ENCODE assay signal across 16 cellular contexts in genomic region chr6:122736166-122736565, GRCh38. TPM values are rescaled to one million over a fixed set of nuclear protein-coding genes. Genes with fewer than 3 reads are reported as not detected.
A peak's percentile ranks its signal among the peaks of the same experiment; 100 is the strongest.
DNase-seq lines count a peak whose midpoint lies in the region; ATAC-seq and TF ChIP-seq lines count a peak whose summit lies in the region.
"Had no signal": no experiment of that assay in that cellular context is flagged by ENCODE, and none has a peak within 500 bp of the region (broad histone marks: within the 10 kb centered on the region; RNA-seq: fewer than 3 reads in every experiment).

No MANE protein-coding gene starts in this region.

- TF ChIP-seq CTCF in esophagus squamous epithelium (IDR thresholded peaks at IDR 0.05): no peak

- POLR2A ChIA-PET in activated CD4-positive, alpha-beta T cell treated with anti-CD3 and anti-CD28 coated beads, Interleukin-2, amount 10 ng/mL, durations not matched to agents 7 days and 5 days (lab: Charles Lee): no interaction called here

- H3K4me1 ChIP-seq in esophagus squamous epithelium: peaks cover 0 to 25% (median 5%) of the 10 kb centered on the region in 3 donors

- H3K9me3 ChIP-seq in esophagus squamous epithelium: no peaks in the 10 kb centered on the region
- H3K9me3 ChIP-seq: tibial nerve had no signal

- no peak overlapping the region for H3K27ac Mint-ChIP-seq in activated CD4-positive, alpha-beta T cell treated with anti-CD3 and anti-CD28 coated beads, Interleukin-2, amount 10 ng/mL, durations not matched to agents 7 days and 5 days
- H3K27ac Mint-ChIP-seq: activated naive CD8-positive, alpha-beta T cell treated with anti-CD3 and anti-CD28 coated beads, Interleukin-2, amount 50 U/mL, for 24 hours had no signal

- H3K36me3 Mint-ChIP-seq in activated CD4-positive, alpha-beta T cell treated with anti-CD3 and anti-CD28 coated beads, Interleukin-2, amount 10 ng/mL, durations not matched to agents 7 days and 5 days (ENCODE audit: low read depth): no peaks in the 10 kb centered on the region

- WGBS in esophagus squamous epithelium, 2 donors: 30 to 50% methylated on average over 4 of the region's 4 CpGs

- no peak for TF ChIP-seq POLR2A in esophagus squamous epithelium (IDR thresholded peaks at IDR 0.05)

- H3K27ac ChIP-seq in esophagus squamous epithelium: peak overlapping the region in 3 of 4 donors; percentile 56 to 75 (median 59)

- intact Hi-C loops in esophagus squamous epithelium (cut with DNase I): no loop called here

- no peaks in the 10 kb centered on the region for H3K9me3 Mint-ChIP-seq in activated CD4-positive, alpha-beta T cell treated with anti-CD3 and anti-CD28 coated beads, Interleukin-2, amount 10 ng/mL, durations not matched to agents 7 days and 5 days
- H3K9me3 Mint-ChIP-seq: activated naive CD8-positive, alpha-beta T cell treated with anti-CD3 and anti-CD28 coated beads, Interleukin-2, amount 50 U/mL, for 24 hours had no signal

- CTCF ChIA-PET in activated CD4-positive, alpha-beta T cell treated with anti-CD3 and anti-CD28 coated beads, Interleukin-2, amount 10 ng/mL, durations not matched to agents 7 days and 5 days (lab: Charles Lee): no interaction called here

- H3K4me3 ChIP-seq in esophagus squamous epithelium: no peak overlapping the region
- H3K4me3 ChIP-seq: tibial nerve had no signal

- peaks cover 6% of the 10 kb centered on the region for H3K27me3 Mint-ChIP-seq in activated CD4-positive, alpha-beta T cell treated with anti-CD3 and anti-CD28 coated beads, Interleukin-2, amount 10 ng/mL, durations not matched to agents 7 days and 5 days

- in situ Hi-C loops in Caki2 (cut with HindIII; ENCODE audit: low pct_unique_long_range_greater_than_20kb, low sequenced_read_pairs): no loop called here

- H3K4me1 Mint-ChIP-seq in activated CD4-positive, alpha-beta T cell treated with anti-CD3 and anti-CD28 coated beads, Interleukin-2, amount 10 ng/mL, durations not matched to agents 7 days and 5 days: no peaks in the 10 kb centered on the region
- H3K4me1 Mint-ChIP-seq: activated naive CD8-positive, alpha-beta T cell treated with anti-CD3 and anti-CD28 coated beads, Interleukin-2, amount 50 U/mL, for 24 hours had no signal

- H3K4me3 Mint-ChIP-seq in activated CD4-positive, alpha-beta T cell treated with anti-CD3 and anti-CD28 coated beads, Interleukin-2, amount 10 ng/mL, durations not matched to agents 7 days and 5 days: no peak overlapping the region
- H3K4me3 Mint-ChIP-seq: activated naive CD8-positive, alpha-beta T cell treated with anti-CD3 and anti-CD28 coated beads, Interleukin-2, amount 50 U/mL, for 24 hours had no signal

- ATAC-seq in HG03280 (IDR thresholded peaks at IDR 0.05; ENCODE audit: unreplicated experiment) (no peak), left lobe of liver (no peak)
- ATAC-seq: activated naive CD8-positive, alpha-beta T cell treated with anti-CD3 and anti-CD28 coated beads, Interleukin-2, amount 50 U/mL, for 24 hours; left cardiac atrium had no signal

- H3K36me3 ChIP-seq in esophagus squamous epithelium: no peaks in the 10 kb centered on the region
- H3K36me3 ChIP-seq: tibial nerve had no signal

- peak; percentile 26 for DNase-seq in Caki2 (ENCODE audit: low read depth)
- DNase-seq in NCI-H128 (lab: John Stamatoyannopoulos, UW; ENCODE audit: unreplicated experiment): peak; percentile 81
- DNase-seq in NCI-H69 (lab: John Stamatoyannopoulos, UW): peak; percentile 97
- no peak for DNase-seq in esophagus squamous epithelium (lab: John Stamatoyannopoulos, UW)
- no peak for DNase-seq in left lobe of liver (ENCODE audit: low spot score)
- no peak for DNase-seq in activated CD4-positive, alpha-beta T cell treated with anti-CD3 and anti-CD28 coated beads, Interleukin-2, amount 10 ng/mL, durations not matched to agents 7 days and 5 days
- DNase-seq in activated CD4-positive, CD25-positive, alpha-beta regulatory T cell (lab: John Stamatoyannopoulos, UW): no peak
- DNase-seq: activated naive CD8-positive, alpha-beta T cell treated with anti-CD3 and anti-CD28 coated beads, Interleukin-2, amount 50 U/mL, for 24 hours; activated T-cell treated with anti-CD3 and anti-CD28 coated beads, Interleukin-2, amount 50 U/mL, for 1 hour; left cardiac atrium; stimulated activated CD4-positive, alpha-beta T cell treated with anti-CD3 and anti-CD28 coated beads, Interleukin-2, amount 100 ng/mL, for 24 hours; T-helper 2 cell had no signal

- no peaks in the 10 kb centered on the region for H3K27me3 ChIP-seq in esophagus squamous epithelium
- H3K27me3 ChIP-seq: tibial nerve had no signal

RNA-seq across cellular contexts. Expression of gene FABP7, which starts 43.4 kb away (rescaled TPM):
- total RNA-seq in Caki2 (2014; rRNA removed; shearing (Covaris generic); ENCODE audit: low replicate concordance): 0.43 and 0.54 TPM in 2 replicates
- total RNA-seq in esophagus squamous epithelium (not detected), left lobe of liver (not detected)
- not detected for total RNA-seq in activated CD4-positive, alpha-beta T cell treated with anti-CD3 and anti-CD28 coated beads, Interleukin-2, amount 10 ng/mL, durations not matched to agents 7 days and 5 days
- total RNA-seq: epithelial cell of proximal tubule, M059J, tibial nerve had no signal

RNA-seq across cellular contexts. Expression of gene SMPDL3A, which starts 52.9 kb away (rescaled TPM):
- total RNA-seq in Caki2 (2014; rRNA removed; shearing (Covaris generic); ENCODE audit: low replicate concordance): 7.4 and 16.5 TPM in 2 replicates
- total RNA-seq in esophagus squamous epithelium (10 to 100 TPM; 15.4 to 21.7 (median 16.6) TPM), left lobe of liver (29.3 TPM)
- under 1 TPM in 1 of 2 experiments, not detected in 1; 0.19 TPM for total RNA-seq in activated CD4-positive, alpha-beta T cell treated with anti-CD3 and anti-CD28 coated beads, Interleukin-2, amount 10 ng/mL, durations not matched to agents 7 days and 5 days

Comparison
In these comparisons a context has a peak if more than half of its experiments do, and no peak if none do; other contexts are left out.
1. DNase-seq: peak in Caki2 (single experiment), NCI-H128 (single experiment) and NCI-H69 (single experiment); none in esophagus squamous epithelium (single experiment), left lobe of liver (single experiment), activated CD4-positive, alpha-beta T cell treated with anti-CD3 and anti-CD28 coated beads, Interleukin-2, amount 10 ng/mL, durations not matched to agents 7 days and 5 days (single experiment) and activated CD4-positive, CD25-positive, alpha-beta regulatory T cell (0 of 4).